Comparison of ENCODE assay signal across 22 cellular contexts in the genomic region with DNA sequence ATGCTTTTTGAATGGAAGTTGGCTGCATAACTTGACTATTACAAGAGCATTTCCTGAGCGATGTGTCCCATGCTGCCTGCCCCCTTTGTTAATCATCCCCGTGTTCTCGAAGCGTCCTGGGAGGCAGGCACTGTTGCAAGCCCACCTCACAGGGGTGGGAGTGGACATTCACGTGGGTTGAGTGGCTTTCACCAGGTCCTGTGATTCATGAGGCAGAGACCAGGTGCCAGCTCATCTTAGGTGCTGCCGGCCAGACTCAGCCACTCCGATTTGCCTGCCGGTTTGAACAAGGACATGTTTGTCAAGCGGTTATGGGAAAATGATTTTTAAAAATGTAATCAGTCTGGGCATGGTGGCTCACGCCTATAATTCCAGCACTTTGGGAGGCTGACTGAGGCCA.
DNase-seq lines count a peak whose midpoint lies in the region; TF ChIP-seq lines count a peak whose summit lies in the region.
"Had no signal": no experiment of that assay in that cellular context is flagged by ENCODE, and none has a peak within 500 bp of the region (broad histone marks: within the 10 kb centered on the region; RNA-seq: fewer than 3 reads in every experiment).

No MANE protein-coding gene starts in this region.

- peak overlapping the region; percentile 38 for H3K18ac ChIP-seq in neuronal stem cell (ENCODE audit: low read length)

- no CpG with 5 or more reads among the region's 10 CpGs for WGBS in neuronal stem cell (ENCODE audit: extremely low coverage in 2 of 2, insufficient read length in 2 of 2, insufficient replicate concordance in 1 of 2), 2 donors

- H3K4ac ChIP-seq in neuronal stem cell (ENCODE audit: low read length) = no peak overlapping the region

- H2BK12ac ChIP-seq in neuronal stem cell (ENCODE audit: low read length) = peak overlapping the region; percentile 33

- H3K27me3 ChIP-seq in neuronal stem cell (ENCODE audit: control insufficient read depth in 3 of 3, insufficient read depth in 3 of 3, low read depth in 1 of 3, low read length in 3 of 3) = no peaks in the 10 kb centered on the region
- H3K27me3 ChIP-seq in HAP-1 (ENCODE audit: low read depth) = no peaks in the 10 kb centered on the region
- H3K27me3 ChIP-seq: gastroesophageal sphincter, SJCRH30 had no signal

- no peak overlapping the region for H2BK15ac ChIP-seq in neuronal stem cell (ENCODE audit: low read length)

- H4K91ac ChIP-seq in neuronal stem cell (ENCODE audit: low read depth, low read length, poor library complexity) = no peak overlapping the region

- H4K8ac ChIP-seq in neuronal stem cell (ENCODE audit: low read depth, low read length) = no peak overlapping the region

- peaks cover 0 to 3% of the 10 kb centered on the region in 2 donors for H3K4me1 ChIP-seq in neuronal stem cell (ENCODE audit: control insufficient read depth in 2 of 2, insufficient read depth in 1 of 2, low read depth in 1 of 2, low read length in 2 of 2)
- no peaks in the 10 kb centered on the region for H3K4me1 ChIP-seq in HAP-1

- H3K27ac ChIP-seq in SK-N-MC = peak overlapping the region; percentile 46; the same call in 1 of the 2 replicates
- no peak overlapping the region for H3K27ac ChIP-seq in neuronal stem cell (replicated peaks; ENCODE audit: low read length)
- H3K27ac ChIP-seq: gastroesophageal sphincter, SJCRH30 had no signal

- H2BK5ac ChIP-seq in neuronal stem cell (ENCODE audit: low read length) = no peak overlapping the region

- H3K79me1 ChIP-seq in neuronal stem cell (ENCODE audit: low read depth, low read length) = no peaks in the 10 kb centered on the region

- H3K9me3 ChIP-seq in SK-N-MC (ENCODE audit: low read depth, low read length) (no peaks in the 10 kb centered on the region), neuronal stem cell (replicated peaks in 1 of 2; ENCODE audit: control insufficient read depth in 2 of 2, insufficient read depth in 1 of 2, low read depth in 1 of 2, low read length in 2 of 2) (peaks cover 0 to 3% of the 10 kb centered on the region in 2 donors), HAP-1 (no peaks in the 10 kb centered on the region)
- H3K9me3 ChIP-seq: gastroesophageal sphincter, SJCRH30 had no signal

- H3K9ac ChIP-seq in SK-N-MC (ENCODE audit: insufficient read length) (no peak overlapping the region), neuronal stem cell (ENCODE audit: low read depth, low read length, poor library complexity) (no peak overlapping the region)

- intact Hi-C loops in cardiac septum (cut with DNase I) = no loop called here

- H3K36me3 ChIP-seq in SK-N-MC (ENCODE audit: insufficient read depth, low read length) (peaks cover 38% of the 10 kb centered on the region), neuronal stem cell (replicated peaks in 1 of 2; ENCODE audit: control insufficient read depth in 2 of 2, insufficient read depth in 2 of 2, low read length in 2 of 2) (peaks cover 18 to 88% of the 10 kb centered on the region in 2 donors), HAP-1 (replicated peaks) (no peaks in the 10 kb centered on the region)

- no peak overlapping the region for H3K4me2 ChIP-seq in neuronal stem cell (ENCODE audit: insufficient read depth, low read length, poor library complexity, severe bottlenecking)

- H3K23ac ChIP-seq in neuronal stem cell (ENCODE audit: low read depth, low read length, poor library complexity) = no peak overlapping the region

- H3K14ac ChIP-seq in neuronal stem cell (ENCODE audit: low read length) = no peak overlapping the region

- no peak for TF ChIP-seq CTCF in epithelial cell of esophagus (IDR thresholded peaks at IDR 0.05; ENCODE audit: insufficient read depth, low read depth, low read length, missing control alignments)

- no peak overlapping the region for H2BK120ac ChIP-seq in neuronal stem cell (ENCODE audit: low read depth, low read length)

- H3K4me3 ChIP-seq in SK-N-MC = no peak overlapping the region
- H3K4me3 ChIP-seq in epithelial cell of esophagus (ENCODE audit: low read length) = no peak overlapping the region
- no peak overlapping the region for H3K4me3 ChIP-seq in neuronal stem cell (ENCODE audit: low read length in 2 of 2)
- H3K4me3 ChIP-seq in HAP-1 = no peak overlapping the region
- H3K4me3 ChIP-seq: gastroesophageal sphincter, SJCRH30 had no signal

- in situ Hi-C loops in HAP-1 (cut with MboI; ENCODE audit: low sequenced_read_pairs) = no loop called here

- no peak overlapping the region for H2AFZ ChIP-seq in neuronal stem cell (ENCODE audit: low read length)

- DNase-seq in SK-N-MC (ENCODE audit: low read depth, low spot score) (no peak), epithelial cell of esophagus (ENCODE audit: low read depth) (peak; percentile 55), neuronal stem cell (ENCODE audit: low spot score) (no peak), cardiac septum (ENCODE audit: low spot score) (no peak), HAP-1 (ENCODE audit: low spot score in 2 of 2) (no peak), NCI-H1105 (lab: John Stamatoyannopoulos, UW) (no peak), NCI-H2196 (lab: John Stamatoyannopoulos, UW; ENCODE audit: unreplicated experiment) (no peak)
- DNase-seq: activated CD4-positive, alpha-beta T cell treated with anti-CD3 and anti-CD28 coated beads, Interleukin-2, amount 10 ng/mL, durations not matched to agents 7 days and 5 days; activated CD8-positive, alpha-beta memory T cell treated with anti-CD3 and anti-CD28 coated beads, Interleukin-2, amount 50 U/mL, for 4 hours; activated effector memory CD4-positive, alpha-beta T cell treated with anti-CD3 and anti-CD28 coated beads, Interleukin-2, amount 50 U/mL, for 16 hours; activated naive CD8-positive, alpha-beta T cell treated with anti-CD3 and anti-CD28 coated beads, Interleukin-2, amount 50 U/mL, for 24 hours; AML-193; central memory CD4-positive, alpha-beta T cell; kidney glomerular epithelial cell; naive thymus-derived CD4-positive, alpha-beta T cell; NCI-H1436; NCI-H226; NCI-H82; SJCRH30; stimulated activated CD4-positive, alpha-beta T cell treated with anti-CD3 and anti-CD28 coated beads, Interleukin-2, amount 100 ng/mL, for 24 hours; stimulated activated naive B cell treated with anti-CD40 and anti-IgM and Interleukin-4, amounts not matched to agents 10 μg/mL and 1 μg/mL and 100 μg/mL, for 72 hours had no signal

- H2AK5ac ChIP-seq in neuronal stem cell (ENCODE audit: low read depth, low read length) = no peak overlapping the region
